In genomic region chr3:188391597-188391996, GRCh38 we compare ENCODE assay signal across 12 cellular contexts.
"Had no signal": no experiment of that assay in that cellular context is flagged by ENCODE, and none has a peak within 500 bp of the region (broad histone marks: within the 10 kb centered on the region; RNA-seq: fewer than 3 reads in every experiment).

No MANE protein-coding gene starts in this region.

- ATAC-seq: gastroesophageal sphincter had no signal

- H3K27ac ChIP-seq: colonic mucosa, ovary had no signal

- DNase-seq: activated gamma-delta T cell; colonic mucosa; effector memory CD4-positive, alpha-beta T cell; islet precursor cell; mesenchymal stem cell; ovary; stimulated activated CD4-positive, alpha-beta T cell treated with anti-CD3 and anti-CD28 coated beads, Interleukin-15, amount 100 ng/mL, for 24 hours; stimulated activated CD4-positive, alpha-beta T cell treated with anti-CD3 and anti-CD28 coated beads, Interleukin-4, amount 100 ng/mL, for 24 hours; T1000; tibial artery had no signal

- H3K9me3 ChIP-seq: colonic mucosa, gastroesophageal sphincter, ovary, tibial artery had no signal

- H3K4me3 Mint-ChIP-seq: neural crest cell had no signal

- H3K27me3 ChIP-seq: colonic mucosa, gastroesophageal sphincter, ovary, tibial artery had no signal

- H3K36me3 ChIP-seq: colonic mucosa, gastroesophageal sphincter, ovary, tibial artery had no signal

- H3K4me3 ChIP-seq: colonic mucosa, gastroesophageal sphincter, ovary, tibial artery had no signal

- H3K4me1 ChIP-seq: colonic mucosa had no signal

- H3K9me3 Mint-ChIP-seq: neural crest cell had no signal
